Comparison of ENCODE assay signal across 8 cellular contexts in genomic region chr2:197499594-197500502, GRCh38. TPM values are rescaled to one million over a fixed set of nuclear protein-coding genes. Genes with fewer than 3 reads are reported as not detected.
DNase-seq lines count a peak whose midpoint lies in the region; ATAC-seq and TF ChIP-seq lines count a peak whose summit lies in the region.

Gene HSPD1, minus strand, starts transcription at chr2:197499840. Its CDS starts 992 bp downstream, at chr2:197498848.
Gene HSPE1, plus strand, starts transcription at chr2:197500379. Its CDS starts 58 bp downstream, at chr2:197500437.

- DNase-seq in GM12865 (ENCODE audit: low read depth) (peak; percentile 100), NCI-H1417 treated with DMSO at 0.1 percent for 48 hours (lab: John Stamatoyannopoulos, UW) (peak; percentile 91), SW480 (ENCODE audit: low spot score) (peak; percentile 98), Right ventricle myocardium superior (peak; percentile 97), tibial nerve (ENCODE audit: low spot score in 2 of 2) (peak; percentile 95 to 98)
- peak; percentile 99 for DNase-seq in activated naive CD8-positive, alpha-beta T cell treated with anti-CD3 and anti-CD28 coated beads, Interleukin-2, amount 50 U/mL, for 24 hours

- H3K9me3 Mint-ChIP-seq in activated naive CD8-positive, alpha-beta T cell treated with anti-CD3 and anti-CD28 coated beads, Interleukin-2, amount 50 U/mL, for 24 hours: no peaks in the 10 kb centered on the region

- no peaks in the 10 kb centered on the region for H3K27me3 Mint-ChIP-seq in activated naive CD8-positive, alpha-beta T cell treated with anti-CD3 and anti-CD28 coated beads, Interleukin-2, amount 50 U/mL, for 24 hours

- H3K36me3 ChIP-seq in parathyroid adenoma (ENCODE audit: control insufficient read depth, insufficient read depth, low read length): no peaks in the 10 kb centered on the region
- peaks cover 0 to 37% (median 11%) of the 10 kb centered on the region in 3 donors for H3K36me3 ChIP-seq in tibial nerve

- TF ChIP-seq POLR2A in tibial nerve (IDR thresholded peaks at IDR 0.05): peak; percentile 98

- TF ChIP-seq EP300 in tibial nerve (IDR thresholded peaks at IDR 0.05): peak; percentile 99 to 100

- H3K36me3 Mint-ChIP-seq in activated naive CD8-positive, alpha-beta T cell treated with anti-CD3 and anti-CD28 coated beads, Interleukin-2, amount 50 U/mL, for 24 hours (ENCODE audit: low read depth): peaks cover 89% of the 10 kb centered on the region

- no peaks in the 10 kb centered on the region for H3K9me3 ChIP-seq in parathyroid adenoma (ENCODE audit: control insufficient read depth, low read length)
- no peaks in the 10 kb centered on the region for H3K9me3 ChIP-seq in tibial nerve

- ATAC-seq in HG02763 (IDR thresholded peaks at IDR 0.05; ENCODE audit: unreplicated experiment): peak; percentile 81
- ATAC-seq in activated naive CD8-positive, alpha-beta T cell treated with anti-CD3 and anti-CD28 coated beads, Interleukin-2, amount 50 U/mL, for 24 hours: peak; percentile 90
- ATAC-seq in Right ventricle myocardium superior (ENCODE audit: poor library complexity): peak; percentile 96

- peaks cover 28% of the 10 kb centered on the region for H3K79me2 ChIP-seq in parathyroid adenoma

- H3K4me3 ChIP-seq in GM12865 (ENCODE audit: low read depth, low read length) (peak within 1 kb of the TSS; percentile 73), parathyroid adenoma (ENCODE audit: low read depth, low read length) (peak within 1 kb of the TSS; percentile 63), tibial nerve (peak within 1 kb of the TSS; percentile 84 to 97 (median 92))

- peaks cover 65% of the 10 kb centered on the region for H3K4me1 Mint-ChIP-seq in activated naive CD8-positive, alpha-beta T cell treated with anti-CD3 and anti-CD28 coated beads, Interleukin-2, amount 50 U/mL, for 24 hours

- peak within 1 kb of the TSS; percentile 95 for H3K27ac ChIP-seq in parathyroid adenoma
- H3K27ac ChIP-seq in tibial nerve: peak within 1 kb of the TSS; percentile 95 to 100 (median 98)

- peak within 1 kb of the TSS; percentile 97 for H3K27ac Mint-ChIP-seq in activated naive CD8-positive, alpha-beta T cell treated with anti-CD3 and anti-CD28 coated beads, Interleukin-2, amount 50 U/mL, for 24 hours

- intact Hi-C loops in Right ventricle myocardium superior (cut with DNase I): loop anchor here (10.0 kb wide), 1 partner anchor 205 kb away; the partner anchor contains the start of gene MARS2

- peak within 1 kb of the TSS; percentile 87 for H3K9ac ChIP-seq in parathyroid adenoma

- WGBS in tibial nerve, 2 donors: 0 to 1% methylated on average over 28 to 42 of the region's 104 CpGs

- H2AFZ ChIP-seq in parathyroid adenoma: peak within 1 kb of the TSS; percentile 84

- TF ChIP-seq CTCF in GM12865 (IDR thresholded peaks at IDR 0.05; ENCODE audit: insufficient read depth, low read depth, low read length, missing control alignments): no peak
- TF ChIP-seq CTCF in parathyroid adenoma (IDR thresholded peaks at IDR 0.05): no peak
- TF ChIP-seq CTCF in tibial nerve (IDR thresholded peaks at IDR 0.05): peak in 2 of 5 experiments; percentile 41 to 46

- H3K27me3 ChIP-seq in parathyroid adenoma (ENCODE audit: control insufficient read depth, insufficient read depth, low read length) (no peaks in the 10 kb centered on the region), tibial nerve (no peaks in the 10 kb centered on the region)

- peaks cover 9% of the 10 kb centered on the region for H3K4me1 ChIP-seq in parathyroid adenoma
- H3K4me1 ChIP-seq in tibial nerve: peaks cover 0 to 60% (median 29%) of the 10 kb centered on the region in 4 donors

- H3K4me2 ChIP-seq in parathyroid adenoma (ENCODE audit: low read length): peak within 1 kb of the TSS; percentile 93

- H3K4me3 Mint-ChIP-seq in activated naive CD8-positive, alpha-beta T cell treated with anti-CD3 and anti-CD28 coated beads, Interleukin-2, amount 50 U/mL, for 24 hours: peak within 1 kb of the TSS; percentile 97

RNA-seq across cellular contexts. Expression of gene HSPD1, which starts in this region (rescaled TPM):
- total RNA-seq in Right ventricle myocardium superior: 131 TPM
- 100 to 1,000 TPM in 3 of 4 donors, 10 to 100 TPM in 1; 76.1 to 160 (median 119) TPM for total RNA-seq in tibial nerve

RNA-seq across cellular contexts. Expression of gene HSPE1, which starts in this region (rescaled TPM):
- 107 TPM for total RNA-seq in Right ventricle myocardium superior
- 10 to 100 TPM; 47.5 to 79.5 (median 65.4) TPM for total RNA-seq in tibial nerve

Comparison
In these comparisons a context has a peak if more than half of its experiments do, and no peak if none do; other contexts are left out.
1. Peak in every context shown above with its lines: DNase-seq, ATAC-seq, H3K4me3 ChIP-seq and H3K27ac ChIP-seq.